In genomic region chr2:69384618-69385081, GRCh38 we compare ENCODE assay signal across 10 cellular contexts. TPM values are rescaled to one million over a fixed set of nuclear protein-coding genes. Genes with fewer than 3 reads are reported as not detected.
DNase-seq lines count a peak whose midpoint lies in the region; ATAC-seq and TF ChIP-seq lines count a peak whose summit lies in the region.
"Had no signal": no experiment of that assay in that cellular context is flagged by ENCODE, and none has a peak within 500 bp of the region (broad histone marks: within the 10 kb centered on the region; RNA-seq: fewer than 3 reads in every experiment).

No MANE protein-coding gene starts in this region.

- in situ Hi-C loops in transverse colon (cut with MboI; ENCODE audit: low pct_ligation_motif_present in 1 of 4, low pct_unique_long_range_greater_than_20kb in 1 of 4, low sequenced_read_pairs in 3 of 4) = no loop called here

- DNase-seq in fibroblast of the aortic adventitia (ENCODE audit: low read depth) = peak; percentile 42
- DNase-seq in transverse colon = no peak
- DNase-seq in lower lobe of right lung = no peak
- no peak for DNase-seq in stimulated activated naive CD8-positive, alpha-beta T cell treated with anti-CD3 and anti-CD28 coated beads, Interleukin-15, Interleukin-2, amounts not matched to agents 100 U/mL and 50 U/mL, for 24 hours
- no peak for DNase-seq in stimulated activated CD4-positive, alpha-beta T cell treated with anti-CD3 and anti-CD28 coated beads, Interleukin-4, amount 100 ng/mL, for 24 hours
- DNase-seq: activated CD4-positive, CD25-positive, alpha-beta regulatory T cell; stimulated activated CD4-positive, alpha-beta T cell treated with anti-CD3 and anti-CD28 coated beads, Interleukin-1b, Interleukin-23, amount 100 ng/mL, for 48 hours had no signal

- H3K36me3 ChIP-seq in transverse colon (no peaks in the 10 kb centered on the region), lower lobe of right lung (no peaks in the 10 kb centered on the region)

- H3K4me3 ChIP-seq in GM08714 (ENCODE audit: low read length) (peak overlapping the region; percentile 42; the same call in 1 of the 2 replicates), fibroblast of the aortic adventitia (ENCODE audit: low read depth, low read length) (peak overlapping the region; percentile 75), transverse colon (no peak overlapping the region), lower lobe of right lung (no peak overlapping the region)

- ATAC-seq in lower lobe of right lung = no peak
- ATAC-seq in stimulated activated naive CD8-positive, alpha-beta T cell treated with anti-CD3 and anti-CD28 coated beads, Interleukin-15, Interleukin-2, amounts not matched to agents 100 U/mL and 50 U/mL, for 24 hours = no peak

- TF ChIP-seq POLR2A in transverse colon (IDR thresholded peaks at IDR 0.05) = no peak

- no peaks in the 10 kb centered on the region for H3K27me3 ChIP-seq in transverse colon
- no peaks in the 10 kb centered on the region for H3K27me3 ChIP-seq in lower lobe of right lung (ENCODE audit: low read depth)

- H3K9me3 ChIP-seq in transverse colon (no peaks in the 10 kb centered on the region), lower lobe of right lung (no peaks in the 10 kb centered on the region)

- WGBS in transverse colon (ENCODE audit: low coverage in 1 of 2), 2 donors = 89 to 97% methylated on average over 5 of the region's 5 CpGs

- H3K4me1 ChIP-seq in transverse colon (peaks cover 12 to 73% (median 47%) of the 10 kb centered on the region in 4 donors), lower lobe of right lung (peaks cover 67% of the 10 kb centered on the region)

- TF ChIP-seq EP300 in transverse colon (IDR thresholded peaks at IDR 0.05; ENCODE audit: low read depth) = no peak

- TF ChIP-seq CTCF in VCaP (conservative IDR thresholded peaks at IDR 0.05) (no peak), fibroblast of the aortic adventitia (IDR thresholded peaks at IDR 0.05; ENCODE audit: insufficient read depth, low read length) (no peak), transverse colon (IDR thresholded peaks at IDR 0.05) (no peak), lower lobe of right lung (IDR thresholded peaks at IDR 0.05) (no peak)

- intact Hi-C loops in transverse colon (cut with DNase I; ENCODE audit: low total_unique reads) (no loop called here), lower lobe of right lung (cut with DNase I) (no loop called here)

- H3K27ac ChIP-seq in VCaP (peak overlapping the region; percentile 92; the same call in 1 of the 2 replicates), transverse colon (peak overlapping the region; percentile 90 to 96 (median 92)), lower lobe of right lung (no peak overlapping the region)
- H3K27ac ChIP-seq: SK-N-MC had no signal

RNA-seq across cellular contexts. Expression of gene GFPT1, which starts 2.4 kb away (rescaled TPM):
- total RNA-seq in fibroblast of the aortic adventitia (ENCODE audit: low replicate concordance) (47.4 and 72.0 TPM in 2 replicates), transverse colon (100 to 1,000 TPM in 1 of 4 donors, 10 to 100 TPM in 3; 28.4 to 108 (median 46.9) TPM), lower lobe of right lung (59.9 TPM)

RNA-seq across cellular contexts. Expression of gene NFU1, which starts 52.6 kb away (rescaled TPM):
- 54.0 and 171 TPM in 2 replicates for total RNA-seq in fibroblast of the aortic adventitia (ENCODE audit: low replicate concordance)
- total RNA-seq in transverse colon = 10 to 100 TPM in 3 of 4 donors, 1 to 10 TPM in 1; 6.7 to 84.8 (median 45.0) TPM
- 44.2 TPM for total RNA-seq in lower lobe of right lung

Comparison
In these comparisons a context has a peak if more than half of its experiments do, and no peak if none do; other contexts are left out.
1. H3K4me3 ChIP-seq: peak in GM08714 (single experiment) and fibroblast of the aortic adventitia (single experiment); none in transverse colon (0 of 4) and lower lobe of right lung (single experiment).